Comparison of ENCODE assay signal across 10 cellular contexts in the genomic region with DNA sequence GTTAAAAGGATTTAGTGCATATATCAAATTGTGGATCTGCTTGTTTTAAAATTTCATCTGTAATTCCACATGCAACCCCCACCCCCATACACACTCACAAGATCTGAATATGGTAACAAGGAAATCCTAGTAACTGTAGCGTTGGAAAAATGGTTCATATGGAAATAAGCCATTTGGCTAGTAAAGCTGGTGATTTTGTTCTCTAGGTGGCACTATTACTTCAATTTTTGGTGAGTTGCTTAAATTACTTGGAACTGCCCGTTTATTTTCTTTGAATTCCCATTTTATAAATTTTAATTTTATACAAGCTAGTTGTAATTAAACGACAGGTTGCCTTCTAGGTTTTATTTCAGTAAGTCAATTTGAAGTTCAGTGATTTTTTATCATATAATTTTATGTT. TPM values are rescaled to one million over a fixed set of nuclear protein-coding genes. Genes with fewer than 3 reads are reported as not detected.
A peak's percentile ranks its signal among the peaks of the same experiment; 100 is the strongest.
DNase-seq lines count a peak whose midpoint lies in the region; ATAC-seq and TF ChIP-seq lines count a peak whose summit lies in the region.
"Had no signal": no experiment of that assay in that cellular context is flagged by ENCODE, and none has a peak within 500 bp of the region (broad histone marks: within the 10 kb centered on the region; RNA-seq: fewer than 3 reads in every experiment).

No MANE protein-coding gene starts in this region.

- no peak overlapping the region for H3K4me3 ChIP-seq in GM06990 (replicated peaks; ENCODE audit: low read depth, low read length)

- no peak for DNase-seq in GM06990 (ENCODE audit: extremely low read depth, insufficient read length)
- DNase-seq in amniotic epithelial cell (ENCODE audit: low read depth) = peak; percentile 43
- DNase-seq in myocyte (ENCODE audit: low read depth) = peak; percentile 34
- no peak for DNase-seq in activated CD4-positive, alpha-beta T cell treated with anti-CD3 and anti-CD28 coated beads for 48 hours
- DNase-seq in GM19238 (ENCODE audit: insufficient read length, low spot score) = no peak
- DNase-seq: glutamatergic neuron, NCI-H2029 treated with DMSO at 0.1 percent for 48 hours, retina had no signal

- peaks cover 2% of the 10 kb centered on the region for H3K27me3 ChIP-seq in GM06990 (replicated peaks; ENCODE audit: control insufficient read depth, insufficient read depth, low read length)

- TF ChIP-seq CTCF in GM06990 (IDR thresholded peaks at IDR 0.05; ENCODE audit: insufficient read depth, low read length, poor library complexity, severe bottlenecking) (peak; percentile 37), LNCAP (IDR thresholded peaks at IDR 0.05) (peak; percentile 68)

- no peaks in the 10 kb centered on the region for H3K36me3 ChIP-seq in GM06990 (ENCODE audit: control insufficient read depth, insufficient read depth, low read length)

- ATAC-seq in HG03039 (IDR thresholded peaks at IDR 0.05; ENCODE audit: unreplicated experiment) = no peak

RNA-seq across cellular contexts. Expression of a gene that starts 5.3 kb away (rescaled TPM):
- 2.8 and 4.5 TPM in 2 replicates for total RNA-seq in myocyte
- 3.0 TPM for polyA plus RNA-seq in myocyte (2012)

Comparison
In these comparisons a context has a peak if more than half of its experiments do, and no peak if none do; other contexts are left out.
1. DNase-seq: peak in amniotic epithelial cell (single experiment) and myocyte (single experiment); none in GM06990 (single experiment), activated CD4-positive, alpha-beta T cell treated with anti-CD3 and anti-CD28 coated beads for 48 hours (single experiment) and GM19238 (single experiment).